In the genomic region with DNA sequence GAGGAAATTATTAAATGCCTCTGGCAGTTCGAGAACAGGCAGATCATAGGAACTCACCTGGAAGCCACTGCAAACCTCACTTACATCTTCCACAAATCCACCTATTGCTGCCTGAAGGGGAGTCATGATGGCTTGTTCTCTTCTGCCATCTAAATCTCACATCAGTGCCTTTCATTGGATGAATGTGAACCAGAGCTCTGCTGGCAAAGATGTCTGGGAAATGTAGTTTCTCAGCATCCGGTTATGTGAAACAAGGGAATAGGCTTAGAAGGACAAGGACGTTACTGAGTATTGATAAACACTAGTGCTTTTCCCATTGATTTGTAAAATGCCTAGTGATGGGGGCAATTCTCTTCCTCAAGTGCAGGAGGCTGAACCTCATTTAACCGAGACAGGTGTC, we compare ENCODE assay signal across 20 cellular contexts.
DNase-seq lines count a peak whose midpoint lies in the region; ATAC-seq, FAIRE-seq and TF ChIP-seq lines count a peak whose summit lies in the region.
"Had no signal": no experiment of that assay in that cellular context is flagged by ENCODE, and none has a peak within 500 bp of the region (broad histone marks: within the 10 kb centered on the region; RNA-seq: fewer than 3 reads in every experiment).

No MANE protein-coding gene starts in this region.

- no TSS peak for BruUV-seq in HepG2 (replicated peaks; lab: Mats Ljungman, UMichigan)

- TF ChIP-seq POLR2A in HepG2 (IDR thresholded peaks at IDR 0.05; ENCODE audit: insufficient read depth in 1 of 2, low read depth in 2 of 2, low read length in 2 of 2) (no peak), right lobe of liver (IDR thresholded peaks at IDR 0.05) (no peak)

- H3K9me3 Mint-ChIP-seq in WTC11 (no peaks in the 10 kb centered on the region), endothelial cell (ENCODE audit: unreplicated experiment) (no peaks in the 10 kb centered on the region)
- H3K9me3 Mint-ChIP-seq: CD8-positive, alpha-beta memory T cell had no signal

- no peak overlapping the region for H3K4me2 ChIP-seq in HepG2 (ENCODE audit: low read depth, low read length)
- H3K4me2 ChIP-seq: BLaER1 treated with 17β-estradiol and CSF1 and Interleukin-3, amounts not matched to agents 10 nM and 100 nM; KMS-11; PC-9 had no signal

- H3K27me3 ChIP-seq in HepG2 (ENCODE audit: control insufficient read depth in 1 of 2, insufficient read depth in 2 of 2, low read length in 2 of 2) = peaks cover 4% of the 10 kb centered on the region in 2 experiments; a peak in 4 of 5 replicates
- no peaks in the 10 kb centered on the region for H3K27me3 ChIP-seq in right lobe of liver
- H3K27me3 ChIP-seq in psoas muscle (ENCODE audit: insufficient read depth in 3 of 3, low read length in 2 of 3) = no peaks in the 10 kb centered on the region
- H3K27me3 ChIP-seq: BLaER1 treated with 17β-estradiol and CSF1 and Interleukin-3, amounts not matched to agents 10 nM and 100 nM had no signal

- TF ChIP-seq CTCF in HepG2 (CRISPR knock-in tag; IDR thresholded peaks at IDR 0.05) (no peak), right lobe of liver (IDR thresholded peaks at IDR 0.05) (no peak), WTC11 (IDR thresholded peaks at IDR 0.05) (no peak), psoas muscle (IDR thresholded peaks at IDR 0.05) (no peak), endothelial cell (IDR thresholded peaks at IDR 0.05; ENCODE audit: unreplicated experiment) (no peak)

- H3K36me3 Mint-ChIP-seq in WTC11 = no peaks in the 10 kb centered on the region
- no peaks in the 10 kb centered on the region for H3K36me3 Mint-ChIP-seq in endothelial cell (ENCODE audit: low read depth, unreplicated experiment)
- H3K36me3 Mint-ChIP-seq: CD8-positive, alpha-beta memory T cell had no signal

- H3K27ac Mint-ChIP-seq in WTC11 (no peak overlapping the region), endothelial cell (ENCODE audit: unreplicated experiment) (no peak overlapping the region)
- H3K27ac Mint-ChIP-seq: CD8-positive, alpha-beta memory T cell had no signal

- H3K4me1 ChIP-seq in HepG2 (ENCODE audit: insufficient read depth, low read length) (peaks cover 14% of the 10 kb centered on the region), right lobe of liver (peaks cover 0 to 16% (median 5%) of the 10 kb centered on the region in 4 donors), psoas muscle (no peaks in the 10 kb centered on the region)
- H3K4me1 ChIP-seq: BLaER1 treated with 17β-estradiol and CSF1 and Interleukin-3, amounts not matched to agents 10 nM and 100 nM had no signal

- no peak for TF ChIP-seq RAD21 in HepG2 (CRISPR knock-in tag; IDR thresholded peaks at IDR 0.05)

- no peak for DNase-seq in HepG2 (ENCODE audit: low spot score)
- DNase-seq in right lobe of liver = no peak
- no peak for DNase-seq in WTC11 (ENCODE audit: low spot score)
- peak; percentile 38 for DNase-seq in iPS-NIHi11 (ENCODE audit: low spot score)
- no peak for DNase-seq in psoas muscle
- DNase-seq in HPDE6-E6E7 (ENCODE audit: extremely low spot score) = no peak
- no peak for DNase-seq in endothelial cell (ENCODE audit: low spot score)
- DNase-seq: CD8-positive, alpha-beta memory T cell; DND-41; MM.1S; NCI-H1105; NCI-H1694 treated with DMSO at 0.1 percent for 48 hours; NCI-H446; PC-9 had no signal

- 7% methylated on average over 4 of the region's 4 CpGs for WGBS in HepG2 (ENCODE audit: low lambda C conversion rate)
- WGBS in right lobe of liver (ENCODE audit: insufficient coverage, low coverage, low lambda C conversion rate, missing lambda C conversion rate) = 67% methylated on average over 4 of the region's 4 CpGs
- 85 to 95% (median 91%) methylated on average over 4 of the region's 4 CpGs for WGBS in psoas muscle, 3 donors

- intact Hi-C loops in HepG2 (cut with micrococcal nuclease; ENCODE audit: unreplicated experiment) = no loop called here
- intact Hi-C loops in right lobe of liver (cut with DNase I) = no loop called here
- intact Hi-C loops in psoas muscle (cut with DNase I) = no loop called here

- no peak overlapping the region for H3K4me3 Mint-ChIP-seq in WTC11
- H3K4me3 Mint-ChIP-seq in endothelial cell (ENCODE audit: unreplicated experiment) = no peak overlapping the region
- H3K4me3 Mint-ChIP-seq: CD8-positive, alpha-beta memory T cell had no signal

- no peak overlapping the region for H3K9ac ChIP-seq in HepG2 (ENCODE audit: insufficient read depth, low read depth, low read length)
- H3K9ac ChIP-seq: BLaER1 treated with 17β-estradiol and CSF1 and Interleukin-3, amounts not matched to agents 10 nM and 100 nM; KMS-11 had no signal

- H4K20me1 ChIP-seq in HepG2 (ENCODE audit: insufficient read depth, low read length) = no peaks in the 10 kb centered on the region
- H4K20me1 ChIP-seq: BLaER1 treated with 17β-estradiol and CSF1 and Interleukin-3, amounts not matched to agents 10 nM and 100 nM had no signal

- no peaks in the 10 kb centered on the region for H3K9me3 ChIP-seq in HepG2 (ENCODE audit: low read length)
- H3K9me3 ChIP-seq in right lobe of liver = no peaks in the 10 kb centered on the region
- H3K9me3 ChIP-seq in psoas muscle = no peaks in the 10 kb centered on the region
- H3K9me3 ChIP-seq: BLaER1 treated with 17β-estradiol and CSF1 and Interleukin-3, amounts not matched to agents 10 nM and 100 nM had no signal

- H3K79me2 ChIP-seq in HepG2 (ENCODE audit: insufficient read depth, low read length) = no peaks in the 10 kb centered on the region

- H3K36me3 ChIP-seq in HepG2 (replicated peaks in 1 of 2; ENCODE audit: control insufficient read depth in 1 of 2, insufficient read depth in 2 of 2, low read length in 2 of 2) = no peaks in the 10 kb centered on the region
- no peaks in the 10 kb centered on the region for H3K36me3 ChIP-seq in right lobe of liver
- H3K36me3 ChIP-seq in psoas muscle (ENCODE audit: insufficient read depth in 1 of 2, low read depth in 1 of 2) = no peaks in the 10 kb centered on the region
- H3K36me3 ChIP-seq: BLaER1 treated with 17β-estradiol and CSF1 and Interleukin-3, amounts not matched to agents 10 nM and 100 nM had no signal

- CTCF ChIA-PET in HepG2 (lab: Yijun Ruan, JAX; ENCODE audit: low intra/inter-chr PET ratio, low total read pairs) = no interaction called here
- CTCF ChIA-PET in WTC11 (lab: Charles Lee) = interaction anchor here (1.2 kb wide), 1 partner anchor 83 kb away, joined by 3 read pairs; no protein-coding TSS in a partner anchor

- no peak overlapping the region for H3K4me3 ChIP-seq in HepG2 (replicated peaks in 1 of 3; ENCODE audit: insufficient read depth in 1 of 3, low read depth in 2 of 3, low read length in 3 of 3)
- no peak overlapping the region for H3K4me3 ChIP-seq in right lobe of liver
- H3K4me3 ChIP-seq in psoas muscle = no peak overlapping the region
- H3K4me3 ChIP-seq: BLaER1 treated with 17β-estradiol and CSF1 and Interleukin-3, amounts not matched to agents 10 nM and 100 nM; PC-9; SK-N-MC had no signal

- H3K27ac ChIP-seq in HepG2 (ENCODE audit: extremely low read length, insufficient read depth, low read length) (no peak overlapping the region), right lobe of liver (no peak overlapping the region), psoas muscle (no peak overlapping the region)
- H3K27ac ChIP-seq: BLaER1 treated with 17β-estradiol and CSF1 and Interleukin-3, amounts not matched to agents 10 nM and 100 nM; KMS-11; PC-9; SK-N-MC had no signal

- POLR2A ChIA-PET in HepG2 (lab: Yijun Ruan, JAX) (no interaction called here), WTC11 (lab: Charles Lee) (interaction anchor here (0.6 kb wide), 1 partner anchor 283 kb away, joined by 6 read pairs; no protein-coding TSS in a partner anchor)

- TF ChIP-seq EP300 in HepG2 (IDR thresholded peaks at IDR 0.05; ENCODE audit: low read depth in 2 of 2, low read length in 2 of 2) = no peak
- TF ChIP-seq EP300 in HepG2 (CRISPR knock-in tag; IDR thresholded peaks at IDR 0.05; ENCODE audit: borderline replicate concordance) = no peak

- ATAC-seq in HepG2 (no peak), right lobe of liver (no peak), WTC11 (peak; percentile 91), psoas muscle (no peak)

- FAIRE-seq in HepG2 (lab: Jason Lieb, UNC) = no peak
- FAIRE-seq: A204.1, D721Med, G401.6 had no signal

- in situ Hi-C loops in HepG2 (cut with HindIII; ENCODE audit: extremely low pct_ligation_motif_present, low pct_unique_long_range_greater_than_20kb) = no loop called here

- H2AFZ ChIP-seq in HepG2 (ENCODE audit: low read length) = no peak overlapping the region
- H2AFZ ChIP-seq: PC-9 had no signal

- H3K27me3 Mint-ChIP-seq in WTC11 (ENCODE audit: low read depth) = no peaks in the 10 kb centered on the region
- peaks cover 2% of the 10 kb centered on the region for H3K27me3 Mint-ChIP-seq in endothelial cell (ENCODE audit: unreplicated experiment)

- H3K4me1 Mint-ChIP-seq in WTC11 = peaks cover 5% of the 10 kb centered on the region; the same call in 1 of the 2 replicates
- peaks cover 19% of the 10 kb centered on the region for H3K4me1 Mint-ChIP-seq in endothelial cell (ENCODE audit: unreplicated experiment)
- H3K4me1 Mint-ChIP-seq: CD8-positive, alpha-beta memory T cell had no signal

TF ChIP-seq in HepG2, 621 proteins besides CTCF, POLR2A, EP300 and RAD21 (continues in another document):
- peak; percentile 68 for TF ChIP-seq THAP11 (CRISPR knock-in tag; IDR thresholded peaks at IDR 0.05)

TF ChIP-seq in WTC11, 78 proteins besides CTCF, POLR2A, EP300 and RAD21 (continues in another document):
- TF ChIP-seq FOXP4 (CRISPR knock-in tag; IDR thresholded peaks at IDR 0.05) = no peak
- TF ChIP-seq, protein P1, sequence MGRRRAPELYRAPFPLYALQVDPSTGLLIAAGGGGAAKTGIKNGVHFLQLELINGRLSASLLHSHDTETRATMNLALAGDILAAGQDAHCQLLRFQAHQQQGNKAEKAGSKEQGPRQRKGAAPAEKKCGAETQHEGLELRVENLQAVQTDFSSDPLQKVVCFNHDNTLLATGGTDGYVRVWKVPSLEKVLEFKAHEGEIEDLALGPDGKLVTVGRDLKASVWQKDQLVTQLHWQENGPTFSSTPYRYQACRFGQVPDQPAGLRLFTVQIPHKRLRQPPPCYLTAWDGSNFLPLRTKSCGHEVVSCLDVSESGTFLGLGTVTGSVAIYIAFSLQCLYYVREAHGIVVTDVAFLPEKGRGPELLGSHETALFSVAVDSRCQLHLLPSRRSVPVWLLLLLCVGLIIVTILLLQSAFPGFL (CRISPR knock-in tag; IDR thresholded peaks at IDR 0.05; ENCODE audit: borderline replicate concordance) = no peak
- TF ChIP-seq SP1 (CRISPR knock-in tag; conservative IDR thresholded peaks at IDR 0.05) = no peak
